22 cellular contexts compared by ENCODE assay signal in the genomic region with DNA sequence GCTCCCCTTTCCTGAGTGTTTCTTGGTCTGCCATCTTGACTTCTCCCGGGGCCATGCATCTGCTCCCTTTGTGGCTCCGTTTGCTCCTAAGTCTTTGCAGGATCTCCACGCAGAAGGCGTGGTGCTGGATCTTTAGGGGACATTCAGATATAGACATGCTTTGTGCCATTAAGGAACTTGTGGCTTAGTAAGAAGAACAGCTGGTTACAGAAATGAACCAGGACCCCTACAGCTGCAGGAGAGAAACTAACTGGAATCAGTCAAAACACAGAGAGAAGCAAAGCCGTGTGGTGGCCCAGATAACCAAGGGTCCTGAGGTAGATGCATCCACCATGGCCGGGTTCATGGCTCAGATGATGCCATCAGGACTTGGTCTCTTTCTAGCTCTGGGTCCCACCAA.
"Had no signal": no experiment of that assay in that cellular context is flagged by ENCODE, and none has a peak within 500 bp of the region (broad histone marks: within the 10 kb centered on the region; RNA-seq: fewer than 3 reads in every experiment).

No MANE protein-coding gene starts in this region.

- H3K4me2 ChIP-seq: neural progenitor cell had no signal

- H3K4me1 ChIP-seq: foreskin keratinocyte, neural progenitor cell, parathyroid adenoma, prostate gland, vagina had no signal

- H3K27ac ChIP-seq: foreskin keratinocyte, lower lobe of right lung, neural progenitor cell, parathyroid adenoma, prostate gland, testis, upper lobe of right lung, vagina had no signal

- H3K9me3 ChIP-seq: left lung, lower lobe of right lung, prostate gland, spleen, testis, tibial nerve, upper lobe of right lung, vagina had no signal

- H3K36me3 ChIP-seq: left lung, lower lobe of right lung, neural progenitor cell, prostate gland, spleen, tibial nerve, upper lobe of right lung, vagina had no signal

- H2AFZ ChIP-seq: neural progenitor cell, parathyroid adenoma had no signal

- H3K27me3 ChIP-seq: left lung, neural progenitor cell, spleen, testis, tibial nerve, upper lobe of right lung, vagina had no signal

- H3K4me3 ChIP-seq: left lung, lower lobe of right lung, neural progenitor cell, prostate gland, spleen, testis, tibial nerve, upper lobe of right lung, vagina had no signal

- DNase-seq: effector CD4-positive, alpha-beta T cell; endodermal cell; erythroblast; foreskin keratinocyte; immature natural killer cell; left lung; lower lobe of right lung; midbrain; retina; spleen; stimulated activated CD4-positive, alpha-beta T cell treated with anti-CD3 and anti-CD28 coated beads, Interleukin-15, amount 100 ng/mL, for 24 hours; stimulated activated CD4-positive, alpha-beta T cell treated with anti-CD3 and anti-CD28 coated beads, Interleukin-1b, Interleukin-23, amount 100 ng/mL, for 48 hours; stimulated activated CD4-positive, alpha-beta T cell treated with anti-CD3 and anti-CD28 coated beads, Interleukin-4, amount 100 ng/mL, for 24 hours; stimulated activated naive CD8-positive, alpha-beta T cell treated with anti-CD3 and anti-CD28 coated beads, Interleukin-15, amount 100 ng/mL, for 72 hours; testis had no signal

- ATAC-seq: foreskin keratinocyte; stimulated activated memory B cell treated with anti-CD40 and anti-IgM and Interleukin-4, amounts not matched to agents 10 μg/mL and 1 μg/mL and 100 μg/mL, for 72 hours; stimulated activated naive CD8-positive, alpha-beta T cell treated with anti-CD3 and anti-CD28 coated beads, Interleukin-15, amount 100 ng/mL, for 72 hours had no signal

- H3K9ac ChIP-seq: neural progenitor cell, parathyroid adenoma had no signal
